In the genomic region with DNA sequence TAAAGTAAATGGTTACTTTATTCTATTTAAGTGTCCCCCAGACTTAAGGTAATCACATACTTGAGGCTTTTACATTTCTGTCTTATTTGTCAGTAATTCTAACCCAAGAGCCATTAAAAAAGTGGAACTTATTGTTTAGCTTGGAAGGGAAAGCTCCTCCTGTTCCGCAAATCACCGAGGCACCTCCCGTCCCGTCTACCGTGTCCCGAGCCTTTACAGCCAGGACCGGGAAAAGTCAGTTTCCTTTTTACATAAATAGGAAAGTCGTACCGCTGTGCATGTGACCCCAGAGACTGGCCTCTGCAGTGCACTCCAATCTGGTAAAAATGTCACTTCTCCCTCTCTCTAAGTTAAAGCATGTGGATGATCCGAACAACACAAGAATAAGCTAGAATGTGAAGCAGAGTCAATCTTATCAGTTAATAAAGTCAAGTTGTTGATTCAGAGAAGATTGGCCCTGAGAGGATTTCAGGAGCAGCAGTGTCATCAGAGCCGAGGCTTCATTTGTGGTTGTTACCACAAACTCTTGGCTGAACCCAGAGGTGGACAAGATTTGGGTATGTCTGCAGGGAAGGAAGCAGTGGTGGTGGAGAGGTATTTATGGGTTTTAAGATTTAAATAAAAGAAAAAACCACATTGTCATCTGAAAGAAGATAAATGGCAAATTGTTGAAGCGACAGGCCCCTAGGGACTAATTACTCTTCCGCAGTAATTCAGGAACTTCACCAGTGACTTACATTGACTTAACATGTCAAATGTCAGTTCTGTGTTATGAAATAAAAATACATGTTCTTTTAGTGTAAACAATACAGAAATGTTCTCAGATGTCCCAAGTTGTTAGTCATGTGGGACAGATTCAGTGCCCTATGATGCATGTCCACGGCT, we compare ENCODE assay signal across 12 cellular contexts.
DNase-seq lines count a peak whose midpoint lies in the region; ATAC-seq, FAIRE-seq and TF ChIP-seq lines count a peak whose summit lies in the region.
"Had no signal": no experiment of that assay in that cellular context is flagged by ENCODE, and none has a peak within 500 bp of the region (broad histone marks: within the 10 kb centered on the region; RNA-seq: fewer than 3 reads in every experiment).

No MANE protein-coding gene starts in this region.

- DNase-seq in activated CD4-positive, alpha-beta T cell treated with anti-CD3 and anti-CD28 coated beads, Interleukin-2, amount 10 ng/mL, durations not matched to agents 7 days and 5 days = no peak
- DNase-seq in activated CD4-positive, alpha-beta T cell treated with anti-CD3 and anti-CD28 coated beads for 36 hours = no peak
- DNase-seq in RCC 7860 (ENCODE audit: low spot score) (peak; percentile 49), right cardiac atrium (peak in 1 of 3 donors; percentile 35), uterus (peak in 1 of 2 donors; percentile 42), RWPE1 (ENCODE audit: low spot score) (no peak)
- DNase-seq in NK-92 treated with Interleukin-12 subunit alpha and Interleukin-12 subunit beta, amount 100 ng/mL, for 24 hours (lab: John Stamatoyannopoulos, UW) = no peak
- DNase-seq: NCI-H82, WERI-Rb-1 had no signal

- H3K9me3 ChIP-seq in right cardiac atrium (ENCODE audit: control insufficient read depth, low read length) (no peaks in the 10 kb centered on the region), uterus (no peaks in the 10 kb centered on the region)
- H3K9me3 ChIP-seq: A549 had no signal

- H3K4me1 Mint-ChIP-seq in activated CD4-positive, alpha-beta T cell treated with anti-CD3 and anti-CD28 coated beads, Interleukin-2, amount 10 ng/mL, durations not matched to agents 7 days and 5 days = peaks cover 5% of the 10 kb centered on the region
- H3K4me1 Mint-ChIP-seq in activated CD4-positive, alpha-beta T cell treated with anti-CD3 and anti-CD28 coated beads for 36 hours = peaks cover 6% of the 10 kb centered on the region

- no peak overlapping the region for H3K4me3 ChIP-seq in right cardiac atrium (ENCODE audit: low read length)
- no peak overlapping the region for H3K4me3 ChIP-seq in uterus
- H3K4me3 ChIP-seq: A549, cardiac muscle cell had no signal

- H3K4me3 Mint-ChIP-seq in activated CD4-positive, alpha-beta T cell treated with anti-CD3 and anti-CD28 coated beads, Interleukin-2, amount 10 ng/mL, durations not matched to agents 7 days and 5 days = no peak overlapping the region
- H3K4me3 Mint-ChIP-seq in activated CD4-positive, alpha-beta T cell treated with anti-CD3 and anti-CD28 coated beads for 36 hours = no peak overlapping the region

- H3K9me3 Mint-ChIP-seq in activated CD4-positive, alpha-beta T cell treated with anti-CD3 and anti-CD28 coated beads, Interleukin-2, amount 10 ng/mL, durations not matched to agents 7 days and 5 days = no peaks in the 10 kb centered on the region
- no peaks in the 10 kb centered on the region for H3K9me3 Mint-ChIP-seq in activated CD4-positive, alpha-beta T cell treated with anti-CD3 and anti-CD28 coated beads for 36 hours (ENCODE audit: low read depth)

- TF ChIP-seq CTCF in uterus (IDR thresholded peaks at IDR 0.05) (no peak), RWPE1 (conservative IDR thresholded peaks at IDR 0.05; ENCODE audit: low read depth) (no peak)

- CTCF ChIA-PET in activated CD4-positive, alpha-beta T cell treated with anti-CD3 and anti-CD28 coated beads, Interleukin-2, amount 10 ng/mL, durations not matched to agents 7 days and 5 days (lab: Charles Lee) = interaction anchor here (0.6 kb wide), 1 partner anchor 488 kb away, joined by 3 read pairs; no protein-coding TSS in a partner anchor
- CTCF ChIA-PET in activated CD4-positive, alpha-beta T cell treated with anti-CD3 and anti-CD28 coated beads for 36 hours (lab: Charles Lee) = interaction anchor here (1.5 kb wide), 1 partner anchor 11 kb away, joined by 3 read pairs; no protein-coding TSS in a partner anchor
- CTCF ChIA-PET in RWPE1 (lab: Yijun Ruan, JAX) = no interaction called here

- peaks cover 33% of the 10 kb centered on the region for H3K27me3 Mint-ChIP-seq in activated CD4-positive, alpha-beta T cell treated with anti-CD3 and anti-CD28 coated beads, Interleukin-2, amount 10 ng/mL, durations not matched to agents 7 days and 5 days
- H3K27me3 Mint-ChIP-seq in activated CD4-positive, alpha-beta T cell treated with anti-CD3 and anti-CD28 coated beads for 36 hours = peaks cover 13% of the 10 kb centered on the region

- no peak overlapping the region for H3K27ac ChIP-seq in right cardiac atrium (ENCODE audit: low read length)
- H3K27ac ChIP-seq in uterus = peak overlapping the region; percentile 29 to 30
- no peak overlapping the region for H3K27ac ChIP-seq in RWPE1
- H3K27ac ChIP-seq: A549, cardiac muscle cell, WERI-Rb-1 had no signal

- H3K36me3 ChIP-seq in uterus = no peaks in the 10 kb centered on the region
- H3K36me3 ChIP-seq: cardiac muscle cell, WERI-Rb-1 had no signal

- H3K36me3 Mint-ChIP-seq in activated CD4-positive, alpha-beta T cell treated with anti-CD3 and anti-CD28 coated beads, Interleukin-2, amount 10 ng/mL, durations not matched to agents 7 days and 5 days (ENCODE audit: low read depth) = no peaks in the 10 kb centered on the region
- H3K36me3 Mint-ChIP-seq in activated CD4-positive, alpha-beta T cell treated with anti-CD3 and anti-CD28 coated beads for 36 hours (ENCODE audit: low read depth) = no peaks in the 10 kb centered on the region

- no peak for TF ChIP-seq POLR2A in uterus (IDR thresholded peaks at IDR 0.05)

- no peak for ATAC-seq in activated CD4-positive, alpha-beta T cell treated with anti-CD3 and anti-CD28 coated beads for 36 hours
- ATAC-seq in right cardiac atrium (peak; percentile 39 to 78), HG03457 (IDR thresholded peaks at IDR 0.05; ENCODE audit: unreplicated experiment) (no peak)
- ATAC-seq: A549 had no signal

- H3K4me1 ChIP-seq in right cardiac atrium (ENCODE audit: control insufficient read depth, insufficient read depth, low read length) = no peaks in the 10 kb centered on the region
- no peaks in the 10 kb centered on the region for H3K4me1 ChIP-seq in uterus
- H3K4me1 ChIP-seq: A549 had no signal

- FAIRE-seq in RCC 7860 (lab: Jason Lieb, UNC) = peak; percentile 87
- FAIRE-seq: A549 had no signal

- no peaks in the 10 kb centered on the region for H3K27me3 ChIP-seq in right cardiac atrium (ENCODE audit: control insufficient read depth, insufficient read depth)
- H3K27me3 ChIP-seq in uterus = no peaks in the 10 kb centered on the region
- H3K27me3 ChIP-seq: cardiac muscle cell had no signal

- H3K27ac Mint-ChIP-seq in activated CD4-positive, alpha-beta T cell treated with anti-CD3 and anti-CD28 coated beads, Interleukin-2, amount 10 ng/mL, durations not matched to agents 7 days and 5 days = peak overlapping the region; percentile 22
- H3K27ac Mint-ChIP-seq in activated CD4-positive, alpha-beta T cell treated with anti-CD3 and anti-CD28 coated beads for 36 hours = no peak overlapping the region

- POLR2A ChIA-PET in activated CD4-positive, alpha-beta T cell treated with anti-CD3 and anti-CD28 coated beads, Interleukin-2, amount 10 ng/mL, durations not matched to agents 7 days and 5 days (lab: Charles Lee) = no interaction called here
- POLR2A ChIA-PET in activated CD4-positive, alpha-beta T cell treated with anti-CD3 and anti-CD28 coated beads for 36 hours (lab: Charles Lee) = no interaction called here
- POLR2A ChIA-PET in RWPE1 (lab: Yijun Ruan, JAX; ENCODE audit: low non-redundant PET) = no interaction called here

- WGBS in right cardiac atrium = 52% methylated on average over 14 of the region's 14 CpGs

- intact Hi-C loops in activated CD4-positive, alpha-beta T cell treated with anti-CD3 and anti-CD28 coated beads for 36 hours (cut with DNase I, micrococcal nuclease) = no loop called here
- intact Hi-C loops in right cardiac atrium (cut with DNase I) (no loop called here), uterus (cut with DNase I; ENCODE audit: low total_unique reads) (no loop called here)

Comparison
In these comparisons a context has a peak if more than half of its experiments do, and no peak if none do; other contexts are left out.
1. ATAC-seq: peak in right cardiac atrium (2 of 2); none in activated CD4-positive, alpha-beta T cell treated with anti-CD3 and anti-CD28 coated beads for 36 hours (single experiment) and HG03457 (single experiment).
2. H3K27ac ChIP-seq: peak in uterus (2 of 2); none in right cardiac atrium (single experiment) and RWPE1 (single experiment).